Comparison of ENCODE assay signal across 1 cellular context in the genomic region with DNA sequence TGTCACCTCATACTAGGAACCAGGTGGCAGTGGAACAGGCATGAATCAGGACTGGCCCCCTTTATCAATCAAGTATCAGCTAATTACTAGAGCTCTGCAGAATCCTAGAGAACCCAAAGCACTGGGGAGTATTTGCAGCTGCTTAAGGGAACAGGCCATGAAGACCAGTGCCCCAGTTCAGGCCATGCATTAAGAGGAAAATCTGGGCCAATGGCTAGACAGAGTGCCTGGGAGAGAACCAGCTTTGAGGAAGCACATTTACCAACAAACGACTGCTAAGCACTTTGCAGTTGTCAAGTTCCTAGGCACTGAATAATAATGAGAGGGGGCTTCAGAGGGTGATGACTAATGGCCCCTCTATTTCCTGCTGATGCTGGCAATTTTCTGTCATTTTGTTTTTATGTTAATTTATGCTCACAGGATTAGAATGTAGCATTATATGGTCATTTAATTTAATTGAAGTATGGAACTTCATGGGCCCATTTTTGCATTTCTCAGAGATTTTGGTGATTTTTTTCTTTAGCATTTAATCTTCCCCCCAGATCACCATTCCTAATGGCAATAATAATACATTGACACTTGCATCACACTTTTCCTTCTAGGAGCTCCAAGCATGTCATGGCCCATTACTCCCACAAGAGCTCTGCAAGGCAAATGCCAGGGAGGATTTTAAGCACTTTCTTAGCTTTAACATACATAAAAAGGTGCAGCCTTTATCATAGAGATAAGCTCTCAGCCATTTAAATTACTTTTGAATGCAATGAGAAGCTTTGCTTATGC.
TF ChIP-seq lines count a peak whose summit lies in the region.

No MANE protein-coding gene starts in this region.

TF ChIP-seq in IMR-90, 13 proteins besides CTCF, POLR2A, EP300 and RAD21:
- TF ChIP-seq MAZ (IDR thresholded peaks at IDR 0.05; ENCODE audit: borderline replicate concordance, low read depth, low read length) (no peak), MAFK (IDR thresholded peaks at IDR 0.05; ENCODE audit: low read depth, low read length) (peak; percentile 64), FOS (IDR thresholded peaks at IDR 0.05; ENCODE audit: low read depth, low read length) (no peak), SMC3 (IDR thresholded peaks at IDR 0.05; ENCODE audit: low read depth, low read length) (no peak), MXI1 (IDR thresholded peaks at IDR 0.05; ENCODE audit: borderline replicate concordance, low read depth, low read length) (no peak)
